11 cellular contexts compared by ENCODE assay signal in genomic region chr4:102809691-102810090, GRCh38. TPM values are rescaled to one million over a fixed set of nuclear protein-coding genes. Genes with fewer than 3 reads are reported as not detected.
A peak's percentile ranks its signal among the peaks of the same experiment; 100 is the strongest.
DNase-seq lines count a peak whose midpoint lies in the region; ATAC-seq and TF ChIP-seq lines count a peak whose summit lies in the region.
"Had no signal": no experiment of that assay in that cellular context is flagged by ENCODE, and none has a peak within 500 bp of the region (broad histone marks: within the 10 kb centered on the region; RNA-seq: fewer than 3 reads in every experiment).

No MANE protein-coding gene starts in this region.

- peak overlapping the region; percentile 72 for H3K4me3 Mint-ChIP-seq in activated naive CD4-positive, alpha-beta T cell treated with anti-CD3 and anti-CD28 coated beads, Interleukin-2, amount 50 U/mL, for 24 hours
- H3K4me3 Mint-ChIP-seq in activated CD8-positive, alpha-beta T cell treated with anti-CD3 and anti-CD28 coated beads, Interleukin-2, amount 10 ng/mL, durations not matched to agents 7 days and 5 days = no peak overlapping the region
- H3K4me3 Mint-ChIP-seq in stimulated activated naive B cell treated with anti-CD40 and anti-IgM and Interleukin-4, amounts not matched to agents 10 μg/mL and 1 μg/mL and 100 μg/mL, for 72 hours = no peak overlapping the region

- no peak for TF ChIP-seq CTCF in fibroblast of the aortic adventitia (IDR thresholded peaks at IDR 0.05; ENCODE audit: insufficient read depth, low read length)

- ATAC-seq in activated CD8-positive, alpha-beta T cell treated with anti-CD3 and anti-CD28 coated beads, Interleukin-2, amount 10 ng/mL, durations not matched to agents 7 days and 5 days = no peak
- ATAC-seq in stimulated activated naive B cell treated with anti-CD40 and anti-IgM and Interleukin-4, amounts not matched to agents 10 μg/mL and 1 μg/mL and 100 μg/mL, for 72 hours (replicated peaks) = no peak
- no peak for ATAC-seq in HG02970 (IDR thresholded peaks at IDR 0.05; ENCODE audit: low FRiP score, unreplicated experiment)

- CTCF ChIA-PET in activated CD8-positive, alpha-beta T cell treated with anti-CD3 and anti-CD28 coated beads, Interleukin-2, amount 10 ng/mL, durations not matched to agents 7 days and 5 days (lab: Charles Lee) = interaction anchor here (0.7 to 1.8 kb wide), 6 partner anchors 8 to 379 kb away, joined by 3 to 8 read pairs (median 4); no protein-coding TSS in a partner anchor

- H3K27me3 Mint-ChIP-seq in activated naive CD4-positive, alpha-beta T cell treated with anti-CD3 and anti-CD28 coated beads, Interleukin-2, amount 50 U/mL, for 24 hours = no peaks in the 10 kb centered on the region
- no peaks in the 10 kb centered on the region for H3K27me3 Mint-ChIP-seq in activated CD8-positive, alpha-beta T cell treated with anti-CD3 and anti-CD28 coated beads, Interleukin-2, amount 10 ng/mL, durations not matched to agents 7 days and 5 days (ENCODE audit: low read depth)
- H3K27me3 Mint-ChIP-seq in stimulated activated naive B cell treated with anti-CD40 and anti-IgM and Interleukin-4, amounts not matched to agents 10 μg/mL and 1 μg/mL and 100 μg/mL, for 72 hours = no peaks in the 10 kb centered on the region

- no peak for DNase-seq in activated naive CD4-positive, alpha-beta T cell treated with anti-CD3 and anti-CD28 coated beads, Interleukin-2, amount 50 U/mL, for 16 hours
- no peak for DNase-seq in activated CD8-positive, alpha-beta T cell treated with anti-CD3 and anti-CD28 coated beads, Interleukin-2, amount 10 ng/mL, durations not matched to agents 7 days and 5 days
- DNase-seq in fibroblast of the aortic adventitia (ENCODE audit: low read depth) = peak; percentile 40
- no peak for DNase-seq in stimulated activated naive B cell treated with anti-CD40 and anti-IgM and Interleukin-4, amounts not matched to agents 10 μg/mL and 1 μg/mL and 100 μg/mL, for 72 hours
- DNase-seq in superior temporal gyrus (ENCODE audit: extremely low spot score) = no peak
- DNase-seq in HT-29 (ENCODE audit: low spot score) = no peak
- DNase-seq: AML-193; erythroblast; stimulated activated CD4-positive, alpha-beta T cell treated with anti-CD3 and anti-CD28 coated beads, Interleukin-2, amount 100 ng/mL, for 24 hours had no signal

- peak overlapping the region; percentile 46 for H3K27ac Mint-ChIP-seq in activated naive CD4-positive, alpha-beta T cell treated with anti-CD3 and anti-CD28 coated beads, Interleukin-2, amount 50 U/mL, for 24 hours
- H3K27ac Mint-ChIP-seq in activated CD8-positive, alpha-beta T cell treated with anti-CD3 and anti-CD28 coated beads, Interleukin-2, amount 10 ng/mL, durations not matched to agents 7 days and 5 days = peak overlapping the region; percentile 15
- peak overlapping the region; percentile 73 for H3K27ac Mint-ChIP-seq in stimulated activated naive B cell treated with anti-CD40 and anti-IgM and Interleukin-4, amounts not matched to agents 10 μg/mL and 1 μg/mL and 100 μg/mL, for 72 hours

- H3K36me3 Mint-ChIP-seq in activated naive CD4-positive, alpha-beta T cell treated with anti-CD3 and anti-CD28 coated beads, Interleukin-2, amount 50 U/mL, for 24 hours = peaks cover 29% of the 10 kb centered on the region
- H3K36me3 Mint-ChIP-seq in activated CD8-positive, alpha-beta T cell treated with anti-CD3 and anti-CD28 coated beads, Interleukin-2, amount 10 ng/mL, durations not matched to agents 7 days and 5 days (ENCODE audit: low read depth) = peaks cover 77% of the 10 kb centered on the region
- H3K36me3 Mint-ChIP-seq in stimulated activated naive B cell treated with anti-CD40 and anti-IgM and Interleukin-4, amounts not matched to agents 10 μg/mL and 1 μg/mL and 100 μg/mL, for 72 hours = peaks cover 26 to 45% of the 10 kb centered on the region in 2 donors

- no peak overlapping the region for H3K4me3 ChIP-seq in fibroblast of the aortic adventitia (ENCODE audit: low read depth, low read length)

- POLR2A ChIA-PET in activated CD8-positive, alpha-beta T cell treated with anti-CD3 and anti-CD28 coated beads, Interleukin-2, amount 10 ng/mL, durations not matched to agents 7 days and 5 days (lab: Charles Lee) = interaction anchor here (0.6 to 3.8 kb wide), 2 partner anchors 17 to 60 kb away, joined by 3 to 33 read pairs; partner anchors contain the start of gene UBE2D3

- no peaks in the 10 kb centered on the region for H3K9me3 Mint-ChIP-seq in activated naive CD4-positive, alpha-beta T cell treated with anti-CD3 and anti-CD28 coated beads, Interleukin-2, amount 50 U/mL, for 24 hours
- H3K9me3 Mint-ChIP-seq in activated CD8-positive, alpha-beta T cell treated with anti-CD3 and anti-CD28 coated beads, Interleukin-2, amount 10 ng/mL, durations not matched to agents 7 days and 5 days (ENCODE audit: insufficient read depth) = no peaks in the 10 kb centered on the region
- no peaks in the 10 kb centered on the region for H3K9me3 Mint-ChIP-seq in stimulated activated naive B cell treated with anti-CD40 and anti-IgM and Interleukin-4, amounts not matched to agents 10 μg/mL and 1 μg/mL and 100 μg/mL, for 72 hours

- peaks cover 85% of the 10 kb centered on the region for H3K4me1 Mint-ChIP-seq in activated naive CD4-positive, alpha-beta T cell treated with anti-CD3 and anti-CD28 coated beads, Interleukin-2, amount 50 U/mL, for 24 hours
- peaks cover 64% of the 10 kb centered on the region for H3K4me1 Mint-ChIP-seq in activated CD8-positive, alpha-beta T cell treated with anti-CD3 and anti-CD28 coated beads, Interleukin-2, amount 10 ng/mL, durations not matched to agents 7 days and 5 days (ENCODE audit: low read depth)
- peaks cover 29 to 69% of the 10 kb centered on the region in 2 donors for H3K4me1 Mint-ChIP-seq in stimulated activated naive B cell treated with anti-CD40 and anti-IgM and Interleukin-4, amounts not matched to agents 10 μg/mL and 1 μg/mL and 100 μg/mL, for 72 hours

RNA-seq across cellular contexts. Expression of gene UBE2D3, which starts 17.7 kb away (rescaled TPM):
- total RNA-seq in activated CD8-positive, alpha-beta T cell treated with anti-CD3 and anti-CD28 coated beads, Interleukin-2, amount 10 ng/mL, durations not matched to agents 7 days and 5 days = 100 to 1,000 TPM; 388 to 409 TPM
- 247 and 487 TPM in 2 replicates for total RNA-seq in fibroblast of the aortic adventitia (ENCODE audit: low replicate concordance)
- 496 and 506 TPM in 2 replicates for total RNA-seq in HT-29 (2014; rRNA removed; shearing (Covaris generic))

RNA-seq across cellular contexts. Expression of gene MANBA, which starts 48.9 kb away (rescaled TPM):
- total RNA-seq in activated CD8-positive, alpha-beta T cell treated with anti-CD3 and anti-CD28 coated beads, Interleukin-2, amount 10 ng/mL, durations not matched to agents 7 days and 5 days = 10 to 100 TPM; 15.1 to 16.6 TPM
- total RNA-seq in fibroblast of the aortic adventitia (ENCODE audit: low replicate concordance) = 32.1 and 74.3 TPM in 2 replicates
- 18.9 and 23.2 TPM in 2 replicates for total RNA-seq in HT-29 (2014; rRNA removed; shearing (Covaris generic))

RNA-seq across cellular contexts. Expression of gene CISD2, which starts 59.1 kb away (rescaled TPM):
- 10 to 100 TPM; 37.7 to 40.0 TPM for total RNA-seq in activated CD8-positive, alpha-beta T cell treated with anti-CD3 and anti-CD28 coated beads, Interleukin-2, amount 10 ng/mL, durations not matched to agents 7 days and 5 days
- 30.3 and 52.9 TPM in 2 replicates for total RNA-seq in fibroblast of the aortic adventitia (ENCODE audit: low replicate concordance)
- total RNA-seq in HT-29 (2014; rRNA removed; shearing (Covaris generic)) = 54.6 and 60.2 TPM in 2 replicates

Comparison
In these comparisons a context has a peak if more than half of its experiments do, and no peak if none do; other contexts are left out.
1. H3K27ac Mint-ChIP-seq: peak in every context shown above with its lines; median percentile 73 in stimulated activated naive B cell treated with anti-CD40 and anti-IgM and Interleukin-4, amounts not matched to agents 10 μg/mL and 1 μg/mL and 100 μg/mL, for 72 hours; 46 in activated naive CD4-positive, alpha-beta T cell treated with anti-CD3 and anti-CD28 coated beads, Interleukin-2, amount 50 U/mL, for 24 hours; 15 in activated CD8-positive, alpha-beta T cell treated with anti-CD3 and anti-CD28 coated beads, Interleukin-2, amount 10 ng/mL, durations not matched to agents 7 days and 5 days.